8 cellular contexts compared by ENCODE assay signal in the genomic region with DNA sequence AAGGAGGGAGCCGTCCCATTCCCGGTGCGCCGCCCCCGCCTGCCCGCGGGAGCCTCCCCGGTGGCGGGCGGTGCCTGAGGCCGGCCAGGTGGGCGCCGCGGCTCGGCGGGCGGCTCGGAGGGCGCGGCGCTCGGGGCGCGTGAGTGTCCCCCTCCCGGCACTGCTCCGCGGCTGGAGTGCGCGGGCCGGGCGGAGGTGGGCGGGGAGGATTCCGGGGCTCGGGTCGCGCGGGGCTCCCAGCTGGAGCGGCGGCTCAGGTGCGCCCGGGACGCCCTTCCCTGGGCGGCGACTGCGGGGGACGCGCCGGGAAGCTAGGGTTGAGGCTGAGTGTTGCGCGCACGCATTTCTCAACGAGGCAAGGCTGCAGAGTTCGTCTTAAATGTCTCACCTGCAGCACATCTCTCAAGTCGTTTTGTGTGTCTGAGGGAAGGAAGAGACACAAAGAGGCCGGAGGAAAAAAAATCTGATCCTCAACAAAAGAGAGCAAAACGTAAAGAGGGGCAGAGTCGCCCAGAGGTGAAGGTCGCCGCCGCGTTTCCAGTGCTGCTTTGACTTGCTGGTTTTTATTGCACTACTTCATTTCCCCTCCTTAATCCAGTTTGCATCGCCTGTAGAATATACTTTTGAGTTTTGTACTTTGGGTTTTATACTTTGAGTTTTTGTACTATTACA.
DNase-seq lines count a peak whose midpoint lies in the region; ATAC-seq lines count a peak whose summit lies in the region.

No MANE protein-coding gene starts in this region.

- no peak for ATAC-seq in naive thymus-derived CD4-positive, alpha-beta T cell
- ATAC-seq in GM18909 (IDR thresholded peaks at IDR 0.05; ENCODE audit: poor library complexity, unreplicated experiment) (no peak), HG03378 (IDR thresholded peaks at IDR 0.05; ENCODE audit: unreplicated experiment) (no peak)

- intact Hi-C loops in naive thymus-derived CD4-positive, alpha-beta T cell (cut with micrococcal nuclease): no loop called here

- peaks cover 0 to 18% (median 13%) of the 10 kb centered on the region in 7 donors for H3K4me1 Mint-ChIP-seq in naive thymus-derived CD4-positive, alpha-beta T cell

- H3K9me3 Mint-ChIP-seq in naive thymus-derived CD4-positive, alpha-beta T cell: peaks cover 4 to 22% (median 9%) of the 10 kb centered on the region in 11 donors

- CTCF ChIA-PET in naive thymus-derived CD4-positive, alpha-beta T cell (lab: Charles Lee): interaction anchor here (0.7 kb wide), 1 partner anchor 75 kb away, joined by 4 read pairs; no protein-coding TSS in a partner anchor

- POLR2A ChIA-PET in naive thymus-derived CD4-positive, alpha-beta T cell (lab: Charles Lee): no interaction called here

- H3K4me1 ChIP-seq in ACC112 (ENCODE audit: control insufficient read depth, insufficient read depth, low read length, unreplicated experiment): no peaks in the 10 kb centered on the region
- H3K4me1 ChIP-seq in effector memory CD4-positive, alpha-beta T cell (ENCODE audit: control insufficient read depth, insufficient read depth, low read length, poor library complexity, severe bottlenecking): peaks cover 3% of the 10 kb centered on the region
- H3K4me1 ChIP-seq in naive thymus-derived CD4-positive, alpha-beta T cell (ENCODE audit: control insufficient read depth in 2 of 2, insufficient read depth in 2 of 2, low read length in 2 of 2): no peaks in the 10 kb centered on the region

- H3K79me2 ChIP-seq in ACC112 (ENCODE audit: control insufficient read depth, insufficient read depth, low read length, unreplicated experiment): no peaks in the 10 kb centered on the region

- H3K27me3 Mint-ChIP-seq in naive thymus-derived CD4-positive, alpha-beta T cell: peaks cover 65 to 75% (median 72%) of the 10 kb centered on the region in 5 donors

- no peak for DNase-seq in Jurkat, Clone E6-1 (ENCODE audit: low read depth, low spot score)
- no peak for DNase-seq in effector memory CD4-positive, alpha-beta T cell
- peak in 1 of 9 donors; percentile 25 for DNase-seq in naive thymus-derived CD4-positive, alpha-beta T cell
- DNase-seq in HUDEP-2 (lab: John Stamatoyannopoulos, UW; ENCODE audit: unreplicated experiment in 76 of 76): no peak
- DNase-seq in HuH-7.5 (ENCODE audit: low spot score): no peak

- H3K27ac Mint-ChIP-seq in naive thymus-derived CD4-positive, alpha-beta T cell: peak overlapping the region in 1 of 9 donors; percentile 42

- peaks cover under 1% of the 10 kb centered on the region for H3K9me3 ChIP-seq in effector memory CD4-positive, alpha-beta T cell (ENCODE audit: control insufficient read depth, low read length)
- H3K9me3 ChIP-seq in naive thymus-derived CD4-positive, alpha-beta T cell (ENCODE audit: control insufficient read depth in 2 of 3, low read length in 3 of 3): no peaks in the 10 kb centered on the region

- H3K36me3 Mint-ChIP-seq in naive thymus-derived CD4-positive, alpha-beta T cell: peaks cover 0 to 9% (median 4%) of the 10 kb centered on the region in 5 donors

- no peaks in the 10 kb centered on the region for H3K36me3 ChIP-seq in ACC112 (ENCODE audit: insufficient read depth, low read length)
- H3K36me3 ChIP-seq in effector memory CD4-positive, alpha-beta T cell (ENCODE audit: control insufficient read depth, insufficient read depth, low read length): no peaks in the 10 kb centered on the region
- no peaks in the 10 kb centered on the region for H3K36me3 ChIP-seq in naive thymus-derived CD4-positive, alpha-beta T cell (ENCODE audit: control insufficient read depth in 2 of 3, insufficient read depth in 3 of 3, low read length in 3 of 3)

- H3K4me3 ChIP-seq in ACC112 (ENCODE audit: low read depth, low read length): peak overlapping the region; percentile 57; the same call in 1 of the 2 replicates
- H3K4me3 ChIP-seq in Jurkat, Clone E6-1 (ENCODE audit: low read length): peak overlapping the region; percentile 9; the same call in 1 of the 2 replicates
- peak overlapping the region; percentile 18 for H3K4me3 ChIP-seq in effector memory CD4-positive, alpha-beta T cell (ENCODE audit: insufficient read depth, low read depth, low read length, poor library complexity, severe bottlenecking)
- H3K4me3 ChIP-seq in naive thymus-derived CD4-positive, alpha-beta T cell (ENCODE audit: low read length): no peak overlapping the region

- H3K27me3 ChIP-seq in ACC112 (ENCODE audit: insufficient read depth, low read length): peaks cover 71% of the 10 kb centered on the region
- H3K27me3 ChIP-seq in effector memory CD4-positive, alpha-beta T cell (replicated peaks; ENCODE audit: control insufficient read depth, insufficient read depth, low read length, poor library complexity, severe bottlenecking): peaks cover 8% of the 10 kb centered on the region
- H3K27me3 ChIP-seq in naive thymus-derived CD4-positive, alpha-beta T cell (ENCODE audit: control insufficient read depth in 2 of 2, insufficient read depth in 2 of 2, low read length in 2 of 2): peaks cover 0 to 8% of the 10 kb centered on the region in 2 donors

- H2AFZ ChIP-seq in ACC112 (ENCODE audit: low read length, unreplicated experiment): no peak overlapping the region

- H3K4me3 Mint-ChIP-seq in naive thymus-derived CD4-positive, alpha-beta T cell: peak overlapping the region; percentile 65 to 81 (median 76)

- H3K27ac ChIP-seq in ACC112 (ENCODE audit: low read depth, low read length): no peak overlapping the region
- H3K27ac ChIP-seq in effector memory CD4-positive, alpha-beta T cell (ENCODE audit: insufficient read depth, low read length, poor library complexity, severe bottlenecking): no peak overlapping the region
- no peak overlapping the region for H3K27ac ChIP-seq in naive thymus-derived CD4-positive, alpha-beta T cell (ENCODE audit: low read depth, low read length)
